ENCODE assay signal across 24 cellular contexts in the genomic region with DNA sequence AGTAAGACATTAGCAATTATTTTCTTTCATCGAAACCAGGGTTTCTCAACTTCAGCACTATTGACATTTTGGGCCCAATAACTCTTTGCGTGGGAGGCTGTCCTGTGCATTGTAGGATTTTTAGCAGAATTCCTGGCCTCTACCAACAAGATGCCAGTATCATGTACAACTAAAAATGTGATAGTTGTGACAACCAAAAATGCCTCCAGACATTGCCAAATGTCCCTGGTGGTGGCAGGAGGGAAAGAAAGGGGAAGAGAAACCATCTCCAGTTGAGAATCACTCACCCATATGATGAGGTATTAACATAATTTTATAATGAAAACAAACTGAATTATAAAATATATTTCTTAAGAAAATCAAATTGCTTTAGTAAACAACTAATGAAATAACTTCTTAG.
"Had no signal": no experiment of that assay in that cellular context is flagged by ENCODE, and none has a peak within 500 bp of the region (broad histone marks: within the 10 kb centered on the region; RNA-seq: fewer than 3 reads in every experiment).

No MANE protein-coding gene starts in this region.

- DNase-seq: activated CD4-positive, alpha-beta T cell treated with anti-CD3 and anti-CD28 coated beads for 48 hours; activated CD8-positive, alpha-beta T cell treated with anti-CD3 and anti-CD28 coated beads for 36 hours; activated naive CD4-positive, alpha-beta T cell treated with Interleukin-2 at 50 U/mL for 16 hours; activated naive CD8-positive, alpha-beta T cell treated with anti-CD3 and anti-CD28 coated beads, Interleukin-2, amount 10 ng/mL, durations not matched to agents 7 days and 5 days; activated T-cell treated with anti-CD3 and anti-CD28 coated beads, Interleukin-2, amount 50 U/mL, for 1 hour; amygdala; caudate nucleus; effector memory CD8-positive, alpha-beta T cell; foreskin fibroblast; left colon; lower lobe of right lung; nucleus accumbens; sigmoid colon; spleen; stimulated activated CD4-positive, alpha-beta T cell treated with anti-CD3 and anti-CD28 coated beads, Interleukin-4, amount 100 ng/mL, for 4 hours had no signal

- H3K36me3 ChIP-seq: thoracic aorta had no signal

- H3K4me3 ChIP-seq: hepatocyte, lower lobe of right lung, sigmoid colon, spleen, thoracic aorta had no signal

- H3K27ac Mint-ChIP-seq: activated CD8-positive, alpha-beta T cell treated with anti-CD3 and anti-CD28 coated beads for 36 hours; activated naive CD8-positive, alpha-beta T cell treated with anti-CD3 and anti-CD28 coated beads, Interleukin-2, amount 10 ng/mL, durations not matched to agents 7 days and 5 days; activated T-helper 2 cell treated with anti-CD3 and anti-CD28 coated beads, Interferon-gamma antibody, Interleukin-2, Interleukin-4, amounts not matched to agents 10 μg/mL and 5 μg/mL and 100 μg/mL, durations not matched to agents 14 hours and 24 hours and 36 hours; effector memory CD8-positive, alpha-beta T cell; mesothelial cell of epicardium; natural killer cell treated with Interleukin-12 subunit alpha and Interleukin-12 subunit beta and Interleukin-15 and Interleukin-18, amount 100 ng/mL, for 72 hours; stimulated activated memory B cell treated with anti-CD40 and anti-IgM and Interleukin-4, amounts not matched to agents 10 μg/mL and 1 μg/mL and 100 μg/mL, for 72 hours; T-helper 2 cell treated with Interferon-gamma antibody and Interleukin-4, amounts not matched to agents 5 μg/mL and 100 μg/mL, for 36 hours; WTC11 had no signal

- H3K36me3 Mint-ChIP-seq: stimulated activated memory B cell treated with anti-CD40 and anti-IgM and Interleukin-4, amounts not matched to agents 10 μg/mL and 1 μg/mL and 100 μg/mL, for 72 hours; WTC11 had no signal

- H3K27ac ChIP-seq: epithelial cell of prostate, hepatocyte, lower lobe of right lung, sigmoid colon, spleen, thoracic aorta had no signal

- H3K4me3 Mint-ChIP-seq: activated CD8-positive, alpha-beta T cell treated with anti-CD3 and anti-CD28 coated beads for 36 hours; activated naive CD8-positive, alpha-beta T cell treated with anti-CD3 and anti-CD28 coated beads, Interleukin-2, amount 10 ng/mL, durations not matched to agents 7 days and 5 days; effector memory CD8-positive, alpha-beta T cell; mesothelial cell of epicardium; natural killer cell treated with Interleukin-12 subunit alpha and Interleukin-12 subunit beta and Interleukin-15 and Interleukin-18, amount 100 ng/mL, for 72 hours; stimulated activated memory B cell treated with anti-CD40 and anti-IgM and Interleukin-4, amounts not matched to agents 10 μg/mL and 1 μg/mL and 100 μg/mL, for 72 hours; T-helper 2 cell treated with Interferon-gamma antibody and Interleukin-4, amounts not matched to agents 5 μg/mL and 100 μg/mL, for 36 hours; WTC11 had no signal

- H3K4me1 Mint-ChIP-seq: stimulated activated memory B cell treated with anti-CD40 and anti-IgM and Interleukin-4, amounts not matched to agents 10 μg/mL and 1 μg/mL and 100 μg/mL, for 72 hours had no signal

- H3K9me3 Mint-ChIP-seq: activated CD8-positive, alpha-beta T cell treated with anti-CD3 and anti-CD28 coated beads for 36 hours; activated naive CD8-positive, alpha-beta T cell treated with anti-CD3 and anti-CD28 coated beads, Interleukin-2, amount 10 ng/mL, durations not matched to agents 7 days and 5 days; activated T-helper 2 cell treated with anti-CD3 and anti-CD28 coated beads, Interferon-gamma antibody, Interleukin-2, Interleukin-4, amounts not matched to agents 10 μg/mL and 5 μg/mL and 100 μg/mL, durations not matched to agents 14 hours and 24 hours and 36 hours; effector memory CD8-positive, alpha-beta T cell; mesothelial cell of epicardium; natural killer cell treated with Interleukin-12 subunit alpha and Interleukin-12 subunit beta and Interleukin-15 and Interleukin-18, amount 100 ng/mL, for 72 hours; stimulated activated memory B cell treated with anti-CD40 and anti-IgM and Interleukin-4, amounts not matched to agents 10 μg/mL and 1 μg/mL and 100 μg/mL, for 72 hours; T-helper 2 cell treated with Interferon-gamma antibody and Interleukin-4, amounts not matched to agents 5 μg/mL and 100 μg/mL, for 36 hours; WTC11 had no signal

- ATAC-seq: activated CD8-positive, alpha-beta T cell treated with anti-CD3 and anti-CD28 coated beads for 36 hours; effector memory CD8-positive, alpha-beta T cell; left colon; lower lobe of right lung; natural killer cell treated with Interleukin-12 subunit alpha and Interleukin-12 subunit beta and Interleukin-15 and Interleukin-18, amount 100 ng/mL, for 72 hours; stimulated activated memory B cell treated with anti-CD40 and anti-IgM and Interleukin-4, amounts not matched to agents 10 μg/mL and 1 μg/mL and 100 μg/mL, for 72 hours; WTC11 had no signal

- H3K27me3 Mint-ChIP-seq: activated CD8-positive, alpha-beta T cell treated with anti-CD3 and anti-CD28 coated beads for 36 hours; activated naive CD8-positive, alpha-beta T cell treated with anti-CD3 and anti-CD28 coated beads, Interleukin-2, amount 10 ng/mL, durations not matched to agents 7 days and 5 days; effector memory CD8-positive, alpha-beta T cell; natural killer cell treated with Interleukin-12 subunit alpha and Interleukin-12 subunit beta and Interleukin-15 and Interleukin-18, amount 100 ng/mL, for 72 hours; stimulated activated memory B cell treated with anti-CD40 and anti-IgM and Interleukin-4, amounts not matched to agents 10 μg/mL and 1 μg/mL and 100 μg/mL, for 72 hours had no signal

- H3K27me3 ChIP-seq: hepatocyte, sigmoid colon, spleen had no signal
